In genomic region chr12:91542048-91542447, GRCh38 we compare ENCODE assay signal across 20 cellular contexts.
"Had no signal": no experiment of that assay in that cellular context is flagged by ENCODE, and none has a peak within 500 bp of the region (broad histone marks: within the 10 kb centered on the region; RNA-seq: fewer than 3 reads in every experiment).

No MANE protein-coding gene starts in this region.

- H3K27me3 ChIP-seq: breast epithelium, esophagus muscularis mucosa, foreskin keratinocyte, heart right ventricle, right lobe of liver, testis, transverse colon, uterus had no signal

- H3K4me1 Mint-ChIP-seq: activated CD8-positive, alpha-beta memory T cell treated with anti-CD3 and anti-CD28 coated beads, Interleukin-2, amount 10 ng/mL, durations not matched to agents 7 days and 5 days; mesothelial cell of epicardium had no signal

- H3K27ac ChIP-seq: breast epithelium, esophagus muscularis mucosa, foreskin keratinocyte, heart right ventricle, right lobe of liver, testis, transverse colon, uterus had no signal

- H3K36me3 ChIP-seq: breast epithelium, esophagus muscularis mucosa, heart right ventricle, right lobe of liver, transverse colon, uterus had no signal

- DNase-seq: activated CD8-positive, alpha-beta memory T cell treated with anti-CD3 and anti-CD28 coated beads, Interleukin-2, amount 10 ng/mL, durations not matched to agents 7 days and 5 days; activated CD8-positive, alpha-beta T cell treated with anti-CD3 and anti-CD28 coated beads, Interleukin-2, amount 10 ng/mL, durations not matched to agents 7 days and 5 days; activated naive CD4-positive, alpha-beta T cell; activated T-cell treated with anti-CD3 and anti-CD28 coated beads, Interleukin-2, amount 50 U/mL, for 72 hours; central memory CD4-positive, alpha-beta T cell; endodermal cell; foreskin keratinocyte; heart right ventricle; naive thymus-derived CD4-positive, alpha-beta T cell; right lobe of liver; stimulated activated CD4-positive, alpha-beta T cell treated with anti-CD3 and anti-CD28 coated beads, Interleukin-2, amount 100 ng/mL, for 48 hours; stimulated activated naive CD8-positive, alpha-beta T cell treated with anti-CD3 and anti-CD28 coated beads, Interleukin-15, Interleukin-2, amounts not matched to agents 100 U/mL and 50 U/mL, for 24 hours; T-helper 2 cell; testis; transverse colon; uterus had no signal

- H3K9me3 ChIP-seq: breast epithelium, right lobe of liver, testis, uterus had no signal

- H3K27ac Mint-ChIP-seq: activated CD8-positive, alpha-beta memory T cell treated with anti-CD3 and anti-CD28 coated beads, Interleukin-2, amount 10 ng/mL, durations not matched to agents 7 days and 5 days; activated CD8-positive, alpha-beta T cell treated with anti-CD3 and anti-CD28 coated beads, Interleukin-2, amount 10 ng/mL, durations not matched to agents 7 days and 5 days; activated naive CD4-positive, alpha-beta T cell treated with anti-CD3 and anti-CD28 coated beads, Interleukin-2, amount 50 U/mL, for 72 hours; activated T-cell treated with anti-CD3 and anti-CD28 coated beads, Interleukin-2, amount 50 U/mL, for 72 hours; endodermal cell; mesothelial cell of epicardium; naive thymus-derived CD4-positive, alpha-beta T cell had no signal

- H3K4me3 Mint-ChIP-seq: activated CD8-positive, alpha-beta memory T cell treated with anti-CD3 and anti-CD28 coated beads, Interleukin-2, amount 10 ng/mL, durations not matched to agents 7 days and 5 days; activated CD8-positive, alpha-beta T cell treated with anti-CD3 and anti-CD28 coated beads, Interleukin-2, amount 10 ng/mL, durations not matched to agents 7 days and 5 days; activated T-cell treated with anti-CD3 and anti-CD28 coated beads, Interleukin-2, amount 50 U/mL, for 72 hours; endodermal cell; mesothelial cell of epicardium; naive thymus-derived CD4-positive, alpha-beta T cell had no signal

- ATAC-seq: activated CD8-positive, alpha-beta memory T cell treated with anti-CD3 and anti-CD28 coated beads, Interleukin-2, amount 10 ng/mL, durations not matched to agents 7 days and 5 days; activated CD8-positive, alpha-beta T cell treated with anti-CD3 and anti-CD28 coated beads, Interleukin-2, amount 10 ng/mL, durations not matched to agents 7 days and 5 days; activated naive CD4-positive, alpha-beta T cell treated with anti-CD3 and anti-CD28 coated beads, Interleukin-2, amount 50 U/mL, for 72 hours; activated T-cell treated with anti-CD3 and anti-CD28 coated beads, Interleukin-2, amount 50 U/mL, for 72 hours; foreskin keratinocyte; heart right ventricle; naive thymus-derived CD4-positive, alpha-beta T cell; right lobe of liver; stimulated activated naive CD8-positive, alpha-beta T cell treated with anti-CD3 and anti-CD28 coated beads, Interleukin-15, Interleukin-2, amounts not matched to agents 100 U/mL and 50 U/mL, for 24 hours had no signal

- H3K4me1 ChIP-seq: breast epithelium, esophagus muscularis mucosa, foreskin keratinocyte, heart right ventricle, right lobe of liver, testis, transverse colon, uterus had no signal

- H3K4me3 ChIP-seq: breast epithelium, esophagus muscularis mucosa, heart right ventricle, right lobe of liver, testis, transverse colon, uterus had no signal

- H3K9me3 Mint-ChIP-seq: endodermal cell had no signal

- H3K36me3 Mint-ChIP-seq: activated CD8-positive, alpha-beta memory T cell treated with anti-CD3 and anti-CD28 coated beads, Interleukin-2, amount 10 ng/mL, durations not matched to agents 7 days and 5 days had no signal
